Comparison of ENCODE assay signal across 8 cellular contexts in the genomic region with DNA sequence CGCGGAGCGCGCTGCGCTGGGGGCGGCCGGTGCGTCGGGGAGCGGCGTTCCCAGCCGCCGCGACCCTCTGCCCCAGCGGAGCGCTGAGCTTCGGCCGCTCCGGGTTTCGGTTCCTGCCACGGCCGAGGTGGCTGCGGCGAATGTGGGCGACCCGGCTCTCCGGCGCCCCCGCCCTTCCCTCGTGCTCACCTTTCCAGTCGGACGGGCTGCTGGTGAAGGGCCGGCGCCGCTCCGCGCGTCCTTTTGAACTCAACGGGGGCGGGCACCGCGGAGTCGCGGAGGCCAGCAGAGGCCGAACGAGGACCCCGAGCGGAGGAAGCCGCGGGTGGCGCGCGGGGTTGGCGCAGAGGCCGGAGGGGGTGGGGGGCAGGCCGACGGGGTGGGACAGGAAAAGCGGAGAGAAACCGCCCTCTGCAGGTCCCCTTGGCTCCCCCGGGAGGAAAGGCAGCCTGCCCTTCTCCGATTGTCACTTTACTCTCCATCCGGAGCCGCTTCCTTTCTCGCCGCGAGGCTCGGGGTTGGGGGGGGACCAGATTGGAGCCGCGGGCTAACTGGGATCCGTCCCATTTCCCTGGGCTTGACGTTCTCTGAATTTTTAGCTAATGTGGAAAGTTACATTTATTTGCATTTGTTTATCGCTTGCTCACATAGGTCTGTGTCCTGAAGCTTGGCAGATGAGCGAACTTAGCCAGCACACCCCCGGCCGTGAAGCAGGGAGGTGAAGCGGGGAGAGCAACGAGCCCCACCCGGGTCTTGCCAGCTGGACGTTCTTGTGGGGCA. TPM values are rescaled to one million over a fixed set of nuclear protein-coding genes. Genes with fewer than 3 reads are reported as not detected.
DNase-seq lines count a peak whose midpoint lies in the region; ATAC-seq and TF ChIP-seq lines count a peak whose summit lies in the region.

A gene with protein sequence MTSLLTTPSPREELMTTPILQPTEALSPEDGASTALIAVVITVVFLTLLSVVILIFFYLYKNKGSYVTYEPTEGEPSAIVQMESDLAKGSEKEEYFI (minus strand): TSS at position 349 of the 780 bp plus-strand sequence. CDS start 1,137 bp downstream, outside the sequence.

- H3K27me3 ChIP-seq in BLaER1 = 0 out of 2 replicates have a peak, but pooled peaks cover 4% of the 10 kb centered on the region
- H3K27me3 ChIP-seq in SJSA1 (replicated peaks) = no peaks in the 10 kb centered on the region
- H3K27me3 ChIP-seq in left ventricle myocardium inferior (ENCODE audit: low read depth) = peaks cover 33% of the 10 kb centered on the region

- peak within 1 kb of the TSS; percentile 70; the same call in 1 of the 2 replicates for H3K27ac ChIP-seq in BLaER1
- H3K27ac ChIP-seq in SJSA1 = peak within 1 kb of the TSS; percentile 82
- peak within 1 kb of the TSS; percentile 43 for H3K27ac ChIP-seq in adipose tissue (ENCODE audit: low read depth, low read length)
- peak within 1 kb of the TSS; percentile 88 for H3K27ac ChIP-seq in left ventricle myocardium inferior (replicated peaks)

- peaks cover 26% of the 10 kb centered on the region for H3K4me1 ChIP-seq in BLaER1
- H3K4me1 ChIP-seq in SJSA1 (replicated peaks) = peaks cover 22% of the 10 kb centered on the region
- peaks cover 27% of the 10 kb centered on the region for H3K4me1 ChIP-seq in left ventricle myocardium inferior

- H3K9me3 ChIP-seq in BLaER1 (no peaks in the 10 kb centered on the region), SJSA1 (replicated peaks) (no peaks in the 10 kb centered on the region), left ventricle myocardium inferior (replicated peaks) (no peaks in the 10 kb centered on the region)

- DNase-seq in SJSA1 (ENCODE audit: low read depth in 1 of 2, low spot score in 2 of 2) (peak; percentile 70 to 80), left ventricle myocardium inferior (peak; percentile 62), retina (peak; percentile 72), DMS114 treated with DMSO at 0.1 percent for 48 hours (lab: John Stamatoyannopoulos, UW; ENCODE audit: unreplicated experiment) (no peak)

- peak within 1 kb of the TSS; percentile 74 for H3K4me3 ChIP-seq in BLaER1
- peak within 1 kb of the TSS; percentile 85 for H3K4me3 ChIP-seq in SJSA1
- peak within 1 kb of the TSS; percentile 84 for H3K4me3 ChIP-seq in left ventricle myocardium inferior

- TF ChIP-seq CTCF in left ventricle myocardium inferior (IDR thresholded peaks at IDR 0.05; ENCODE audit: borderline replicate concordance) = peak; percentile 19

- H4K20me1 ChIP-seq in BLaER1 = no peaks in the 10 kb centered on the region

- H3K4me2 ChIP-seq in BLaER1 = peak within 1 kb of the TSS; percentile 97

- intact Hi-C loops in left ventricle myocardium inferior (cut with micrococcal nuclease) = no loop called here

- H3K36me3 ChIP-seq in BLaER1 (no peaks in the 10 kb centered on the region), SJSA1 (peaks cover 21% of the 10 kb centered on the region), left ventricle myocardium inferior (no peaks in the 10 kb centered on the region)

- peak; percentile 72 for ATAC-seq in GM19395 (IDR thresholded peaks at IDR 0.05; ENCODE audit: unreplicated experiment)
- peak; percentile 55 for ATAC-seq in HG03565 (IDR thresholded peaks at IDR 0.05; ENCODE audit: unreplicated experiment)

- H3K9ac ChIP-seq in BLaER1 = peak within 1 kb of the TSS; percentile 75

- 0 to 1% (median 0%) methylated on average over 58 to 79 of the region's 79 CpGs for WGBS in adipose tissue, 3 donors

RNA-seq across cellular contexts. Expression of the gene that starts here (rescaled TPM):
- 22.8 and 32.5 TPM in 2 replicates for total RNA-seq in SJSA1 (2014; rRNA removed; shearing (Covaris generic))
- polyA plus RNA-seq in adipose tissue = 10 to 100 TPM in 1 of 3 donors, 1 to 10 TPM in 2; 5.7 to 12.9 (median 9.4) TPM
- total RNA-seq in left ventricle myocardium inferior = 3.3 TPM
